Comparison of ENCODE assay signal across 8 cellular contexts in genomic region chr18:37649930-37650329, GRCh38.
"Had no signal": no experiment of that assay in that cellular context is flagged by ENCODE, and none has a peak within 500 bp of the region (broad histone marks: within the 10 kb centered on the region; RNA-seq: fewer than 3 reads in every experiment).

No MANE protein-coding gene starts in this region.

- ATAC-seq: GM23338, K562 had no signal

- H3K4me3 ChIP-seq: GM23338, K562 had no signal

- FAIRE-seq: H1, H54, HTR-8/SVneo, K562 had no signal

- DNase-seq: H9, HCEC 1CT, IMR-90 had no signal
